Comparison of ENCODE assay signal across 19 cellular contexts in genomic region chr2:27711804-27712203, GRCh38.
"Had no signal": no experiment of that assay in that cellular context is flagged by ENCODE, and none has a peak within 500 bp of the region (broad histone marks: within the 10 kb centered on the region; RNA-seq: fewer than 3 reads in every experiment).

No MANE protein-coding gene starts in this region.

- DNase-seq: activated CD4-positive, alpha-beta T cell treated with anti-CD3 and anti-CD28 coated beads, Interleukin-2, amount 50 U/mL, for 4 hours; activated gamma-delta T cell treated with Interleukin-2 at 50 U/mL for 16 hours; activated naive CD8-positive, alpha-beta T cell treated with anti-CD3 and anti-CD28 coated beads for 36 hours; amygdala; heart left ventricle; mesenchymal stem cell; stimulated activated CD4-positive, alpha-beta T cell treated with anti-CD3 and anti-CD28 coated beads, Interleukin-4, amount 100 ng/mL, for 24 hours; stimulated activated naive B cell treated with anti-CD40 and anti-IgM and Interleukin-4, amounts not matched to agents 10 μg/mL and 1 μg/mL and 100 μg/mL, for 72 hours had no signal

- H3K4me3 Mint-ChIP-seq: activated naive CD8-positive, alpha-beta T cell treated with anti-CD3 and anti-CD28 coated beads for 36 hours; central memory CD8-positive, alpha-beta T cell; stimulated activated naive B cell treated with anti-CD40 and anti-IgM and Interleukin-4, amounts not matched to agents 10 μg/mL and 1 μg/mL and 100 μg/mL, for 72 hours; T-helper 2 cell treated with Interferon-gamma antibody and Interleukin-4, amounts not matched to agents 5 μg/mL and 100 μg/mL, for 36 hours had no signal

- H3K4me1 ChIP-seq: parathyroid adenoma had no signal

- H3K27me3 Mint-ChIP-seq: central memory CD8-positive, alpha-beta T cell had no signal

- H3K36me3 Mint-ChIP-seq: activated naive CD8-positive, alpha-beta T cell treated with anti-CD3 and anti-CD28 coated beads for 36 hours; brain; stimulated activated naive B cell treated with anti-CD40 and anti-IgM and Interleukin-4, amounts not matched to agents 10 μg/mL and 1 μg/mL and 100 μg/mL, for 72 hours had no signal

- ATAC-seq: gastroesophageal sphincter; heart left ventricle; sciatic nerve; stimulated activated naive B cell treated with anti-CD40 and anti-IgM and Interleukin-4, amounts not matched to agents 10 μg/mL and 1 μg/mL and 100 μg/mL, for 72 hours had no signal

- H3K4me2 ChIP-seq: smooth muscle cell had no signal

- H3K9me3 Mint-ChIP-seq: activated naive CD8-positive, alpha-beta T cell treated with anti-CD3 and anti-CD28 coated beads for 36 hours; central memory CD8-positive, alpha-beta T cell; nephron; stimulated activated naive B cell treated with anti-CD40 and anti-IgM and Interleukin-4, amounts not matched to agents 10 μg/mL and 1 μg/mL and 100 μg/mL, for 72 hours; T-helper 2 cell treated with Interferon-gamma antibody and Interleukin-4, amounts not matched to agents 5 μg/mL and 100 μg/mL, for 36 hours had no signal

- H3K27ac ChIP-seq: parathyroid adenoma had no signal

- H3K9me3 ChIP-seq: gastroesophageal sphincter, heart left ventricle had no signal

- H3K4me3 ChIP-seq: coronary artery, gastroesophageal sphincter, heart left ventricle, smooth muscle cell had no signal

- H3K27ac Mint-ChIP-seq: activated naive CD8-positive, alpha-beta T cell treated with anti-CD3 and anti-CD28 coated beads for 36 hours; stimulated activated naive B cell treated with anti-CD40 and anti-IgM and Interleukin-4, amounts not matched to agents 10 μg/mL and 1 μg/mL and 100 μg/mL, for 72 hours; T-helper 2 cell treated with Interferon-gamma antibody and Interleukin-4, amounts not matched to agents 5 μg/mL and 100 μg/mL, for 36 hours had no signal

- FAIRE-seq: TTC549, urothelium cell line had no signal
